Comparison of ENCODE assay signal across 1 cellular context in the genomic region with DNA sequence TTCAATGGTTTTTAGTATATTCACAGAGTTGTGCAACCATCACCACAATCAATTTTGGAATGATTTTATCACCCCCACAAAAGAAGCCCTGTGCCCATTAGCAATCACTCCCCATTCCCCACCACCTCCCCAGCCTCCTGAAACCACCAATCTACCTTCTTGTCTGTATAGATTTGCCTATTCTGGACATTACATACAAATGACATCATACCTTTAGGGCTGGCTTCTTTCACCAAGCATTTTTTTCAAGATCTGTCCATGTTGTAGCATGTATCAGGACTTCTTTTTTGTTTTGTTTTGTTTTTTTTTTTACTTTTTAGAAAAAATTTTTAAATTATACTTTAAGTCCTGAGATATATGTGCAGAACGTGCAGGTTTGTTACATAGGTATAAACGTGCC.
TF ChIP-seq lines count a peak whose summit lies in the region.

No MANE protein-coding gene starts in this region.

TF ChIP-seq in HEK293, 187 proteins besides CTCF, POLR2A, EP300 and RAD21:
- TF ChIP-seq ATF2 (tag by site-specific recombination; IDR thresholded peaks at IDR 0.05; ENCODE audit: low read depth) = peak; percentile 70; the same call in 1 of the 2 replicates
- TF ChIP-seq ZBTB20 (tag by site-specific recombination; IDR thresholded peaks at IDR 0.05) = no peak
- no peak for TF ChIP-seq ZNF707 (tag by site-specific recombination; IDR thresholded peaks at IDR 0.05)
- TF ChIP-seq ZNF596 (tag by site-specific recombination; IDR thresholded peaks at IDR 0.05) = no peak
- TF ChIP-seq ZNF404 (tag by site-specific recombination; IDR thresholded peaks at IDR 0.05) = no peak
- no peak for TF ChIP-seq ZNF19 (tag by site-specific recombination; IDR thresholded peaks at IDR 0.05; ENCODE audit: low read depth)
- TF ChIP-seq, protein P1, sequence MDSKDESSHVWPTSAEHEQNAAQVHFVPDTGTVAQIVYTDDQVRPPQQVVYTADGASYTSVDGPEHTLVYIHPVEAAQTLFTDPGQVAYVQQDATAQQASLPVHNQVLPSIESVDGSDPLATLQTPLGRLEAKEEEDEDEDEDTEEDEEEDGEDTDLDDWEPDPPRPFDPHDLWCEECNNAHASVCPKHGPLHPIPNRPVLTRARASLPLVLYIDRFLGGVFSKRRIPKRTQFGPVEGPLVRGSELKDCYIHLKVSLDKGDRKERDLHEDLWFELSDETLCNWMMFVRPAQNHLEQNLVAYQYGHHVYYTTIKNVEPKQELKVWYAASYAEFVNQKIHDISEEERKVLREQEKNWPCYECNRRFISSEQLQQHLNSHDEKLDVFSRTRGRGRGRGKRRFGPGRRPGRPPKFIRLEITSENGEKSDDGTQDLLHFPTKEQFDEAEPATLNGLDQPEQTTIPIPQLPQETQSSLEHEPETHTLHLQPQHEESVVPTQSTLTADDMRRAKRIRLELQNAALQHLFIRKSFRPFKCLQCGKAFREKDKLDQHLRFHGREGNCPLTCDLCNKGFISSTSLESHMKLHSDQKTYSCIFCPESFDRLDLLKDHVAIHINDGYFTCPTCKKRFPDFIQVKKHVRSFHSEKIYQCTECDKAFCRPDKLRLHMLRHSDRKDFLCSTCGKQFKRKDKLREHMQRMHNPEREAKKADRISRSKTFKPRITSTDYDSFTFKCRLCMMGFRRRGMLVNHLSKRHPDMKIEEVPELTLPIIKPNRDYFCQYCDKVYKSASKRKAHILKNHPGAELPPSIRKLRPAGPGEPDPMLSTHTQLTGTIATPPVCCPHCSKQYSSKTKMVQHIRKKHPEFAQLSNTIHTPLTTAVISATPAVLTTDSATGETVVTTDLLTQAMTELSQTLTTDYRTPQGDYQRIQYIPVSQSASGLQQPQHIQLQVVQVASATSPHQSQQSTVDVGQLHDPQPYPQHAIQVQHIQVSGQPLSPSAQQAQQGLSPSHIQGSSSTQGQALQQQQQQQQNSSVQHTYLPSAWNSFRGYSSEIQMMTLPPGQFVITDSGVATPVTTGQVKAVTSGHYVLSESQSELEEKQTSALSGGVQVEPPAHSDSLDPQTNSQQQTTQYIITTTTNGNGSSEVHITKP (tag by site-specific recombination; IDR thresholded peaks at IDR 0.05) = no peak
- TF ChIP-seq ZNF324 (tag by site-specific recombination; IDR thresholded peaks at IDR 0.05) = no peak
